ENCODE assay signal across 1 cellular context in genomic region chr2:15809504-15809903, GRCh38.
TF ChIP-seq lines count a peak whose summit lies in the region.

No MANE protein-coding gene starts in this region.

TF ChIP-seq in GM23338, 12 proteins besides CTCF, POLR2A, EP300 and RAD21 (continued from another document):
- TF ChIP-seq REST (IDR thresholded peaks at IDR 0.05; ENCODE audit: unreplicated experiment) (no peak), JUNB (IDR thresholded peaks at IDR 0.05; ENCODE audit: unreplicated experiment) (no peak), ZNF462 (CRISPR knock-in tag; IDR thresholded peaks at IDR 0.05) (no peak), CREB1 (CRISPR knock-in tag; IDR thresholded peaks at IDR 0.05; ENCODE audit: low read depth) (no peak), ZNF114 (CRISPR knock-in tag; IDR thresholded peaks at IDR 0.05) (no peak)
